Comparison of ENCODE assay signal across 9 cellular contexts in genomic region chr13:59458908-59459579, GRCh38.
DNase-seq lines count a peak whose midpoint lies in the region; ATAC-seq, FAIRE-seq and TF ChIP-seq lines count a peak whose summit lies in the region.
"Had no signal": no experiment of that assay in that cellular context is flagged by ENCODE, and none has a peak within 500 bp of the region (broad histone marks: within the 10 kb centered on the region; RNA-seq: fewer than 3 reads in every experiment).

No MANE protein-coding gene starts in this region.

- H3K27me3 Mint-ChIP-seq in stimulated activated memory B cell treated with anti-CD40 and anti-IgM and Interleukin-4, amounts not matched to agents 10 μg/mL and 1 μg/mL and 100 μg/mL, for 72 hours, result no peaks in the 10 kb centered on the region
- H3K27me3 Mint-ChIP-seq: activated CD4-positive, alpha-beta memory T cell treated with anti-CD3 and anti-CD28 coated beads, Interleukin-2, amount 10 ng/mL, durations not matched to agents 7 days and 5 days had no signal

- FAIRE-seq in HepG2 (lab: Jason Lieb, UNC), result no peak

- DNase-seq in HepG2 (ENCODE audit: low spot score), result no peak
- DNase-seq in astrocyte of the hippocampus (ENCODE audit: low read depth, low spot score), result peak; percentile 40
- DNase-seq in left kidney (ENCODE audit: low read depth, low spot score), result peak; percentile 71
- no peak for DNase-seq in ureter (ENCODE audit: low spot score)
- DNase-seq: activated CD4-positive, alpha-beta memory T cell treated with anti-CD3 and anti-CD28 coated beads, Interleukin-2, amount 10 ng/mL, durations not matched to agents 7 days and 5 days had no signal

- H3K4me2 ChIP-seq in HepG2 (ENCODE audit: low read depth, low read length), result no peak overlapping the region

- POLR2A ChIA-PET in HepG2 (lab: Yijun Ruan, JAX), result no interaction called here

- no peaks in the 10 kb centered on the region for H3K9me3 ChIP-seq in liver (ENCODE audit: control insufficient read depth in 4 of 4, low read length in 3 of 4)
- no peaks in the 10 kb centered on the region for H3K9me3 ChIP-seq in HepG2 (ENCODE audit: low read length)

- WGBS in liver, result 51% methylated on average over 9 of the region's 9 CpGs
- WGBS in HepG2 (ENCODE audit: low lambda C conversion rate), result 7% methylated on average over 9 of the region's 9 CpGs

- H3K27ac Mint-ChIP-seq in stimulated activated memory B cell treated with anti-CD40 and anti-IgM and Interleukin-4, amounts not matched to agents 10 μg/mL and 1 μg/mL and 100 μg/mL, for 72 hours, result no peak overlapping the region
- H3K27ac Mint-ChIP-seq: activated CD4-positive, alpha-beta memory T cell treated with anti-CD3 and anti-CD28 coated beads, Interleukin-2, amount 10 ng/mL, durations not matched to agents 7 days and 5 days had no signal

- CTCF ChIA-PET in HepG2 (lab: Yijun Ruan, JAX; ENCODE audit: low intra/inter-chr PET ratio, low total read pairs), result no interaction called here

- H3K27me3 ChIP-seq in liver (ENCODE audit: control insufficient read depth in 4 of 4, insufficient read depth in 4 of 4, low read length in 3 of 4), result peaks cover 0 to 5% (median 0%) of the 10 kb centered on the region in 4 donors
- H3K27me3 ChIP-seq in HepG2 (ENCODE audit: control insufficient read depth in 1 of 2, insufficient read depth in 2 of 2, low read length in 2 of 2), result no peaks in the 10 kb centered on the region

- no peak for TF ChIP-seq EP300 in HepG2 (IDR thresholded peaks at IDR 0.05; ENCODE audit: low read depth in 2 of 2, low read length in 2 of 2)
- no peak for TF ChIP-seq EP300 in HepG2 (CRISPR knock-in tag; IDR thresholded peaks at IDR 0.05; ENCODE audit: borderline replicate concordance)

- H3K9ac ChIP-seq in liver (ENCODE audit: low read depth in 1 of 2, low read length in 2 of 2), result no peak overlapping the region
- H3K9ac ChIP-seq in HepG2 (ENCODE audit: insufficient read depth, low read depth, low read length), result no peak overlapping the region

- in situ Hi-C loops in HepG2 (cut with HindIII; ENCODE audit: extremely low pct_ligation_motif_present, low pct_unique_long_range_greater_than_20kb), result no loop called here

- H3K36me3 ChIP-seq in liver (ENCODE audit: control insufficient read depth in 4 of 4, insufficient read depth in 3 of 4, low read depth in 1 of 4, low read length in 3 of 4), result no peaks in the 10 kb centered on the region
- H3K36me3 ChIP-seq in HepG2 (replicated peaks in 1 of 2; ENCODE audit: control insufficient read depth in 1 of 2, insufficient read depth in 2 of 2, low read length in 2 of 2), result no peaks in the 10 kb centered on the region

- TF ChIP-seq RAD21 in liver (IDR thresholded peaks at IDR 0.05), result peak in 1 of 2 donors; percentile 24
- no peak for TF ChIP-seq RAD21 in HepG2 (CRISPR knock-in tag; IDR thresholded peaks at IDR 0.05)

- ATAC-seq in HepG2 (no peak), GM19324 (IDR thresholded peaks at IDR 0.05; ENCODE audit: low FRiP score, unreplicated experiment) (no peak), HG02759 (IDR thresholded peaks at IDR 0.05; ENCODE audit: unreplicated experiment) (no peak)
- ATAC-seq in stimulated activated memory B cell treated with anti-CD40 and anti-IgM and Interleukin-4, amounts not matched to agents 10 μg/mL and 1 μg/mL and 100 μg/mL, for 72 hours, result no peak

- BruUV-seq in HepG2 (replicated peaks; lab: Mats Ljungman, UMichigan), result no TSS peak

- intact Hi-C loops in HepG2 (cut with micrococcal nuclease; ENCODE audit: unreplicated experiment), result no loop called here

- no peaks in the 10 kb centered on the region for H4K20me1 ChIP-seq in HepG2 (ENCODE audit: insufficient read depth, low read length)

- H3K27ac ChIP-seq in liver (ENCODE audit: low read depth in 1 of 2, low read length in 2 of 2), result no peak overlapping the region
- no peak overlapping the region for H3K27ac ChIP-seq in HepG2 (ENCODE audit: extremely low read length, insufficient read depth, low read length)

- no peak overlapping the region for H3K4me3 Mint-ChIP-seq in stimulated activated memory B cell treated with anti-CD40 and anti-IgM and Interleukin-4, amounts not matched to agents 10 μg/mL and 1 μg/mL and 100 μg/mL, for 72 hours
- H3K4me3 Mint-ChIP-seq: activated CD4-positive, alpha-beta memory T cell treated with anti-CD3 and anti-CD28 coated beads, Interleukin-2, amount 10 ng/mL, durations not matched to agents 7 days and 5 days had no signal

- no peak for TF ChIP-seq POLR2A in HepG2 (IDR thresholded peaks at IDR 0.05; ENCODE audit: insufficient read depth in 1 of 2, low read depth in 2 of 2, low read length in 2 of 2)

- no peak for TF ChIP-seq CTCF in liver (IDR thresholded peaks at IDR 0.05; ENCODE audit: low read depth, low read length, missing input control)
- TF ChIP-seq CTCF in HepG2 (CRISPR knock-in tag; IDR thresholded peaks at IDR 0.05), result no peak

- H3K4me3 ChIP-seq in liver (ENCODE audit: low read depth in 1 of 3, low read length in 3 of 3) (no peak overlapping the region), HepG2 (replicated peaks in 1 of 3; ENCODE audit: insufficient read depth in 1 of 3, low read depth in 2 of 3, low read length in 3 of 3) (no peak overlapping the region)

- H3K4me1 Mint-ChIP-seq in stimulated activated memory B cell treated with anti-CD40 and anti-IgM and Interleukin-4, amounts not matched to agents 10 μg/mL and 1 μg/mL and 100 μg/mL, for 72 hours, result no peaks in the 10 kb centered on the region
- H3K4me1 Mint-ChIP-seq: activated CD4-positive, alpha-beta memory T cell treated with anti-CD3 and anti-CD28 coated beads, Interleukin-2, amount 10 ng/mL, durations not matched to agents 7 days and 5 days had no signal

- H2AFZ ChIP-seq in HepG2 (ENCODE audit: low read length), result no peak overlapping the region

- no peaks in the 10 kb centered on the region for H3K79me2 ChIP-seq in HepG2 (ENCODE audit: insufficient read depth, low read length)

- H3K4me1 ChIP-seq in liver (ENCODE audit: control insufficient read depth in 4 of 4, insufficient read depth in 4 of 4, low read length in 3 of 4), result no peaks in the 10 kb centered on the region
- H3K4me1 ChIP-seq in HepG2 (ENCODE audit: insufficient read depth, low read length), result no peaks in the 10 kb centered on the region

- peaks cover 3% of the 10 kb centered on the region for H3K9me3 Mint-ChIP-seq in stimulated activated memory B cell treated with anti-CD40 and anti-IgM and Interleukin-4, amounts not matched to agents 10 μg/mL and 1 μg/mL and 100 μg/mL, for 72 hours
- H3K9me3 Mint-ChIP-seq: activated CD4-positive, alpha-beta memory T cell treated with anti-CD3 and anti-CD28 coated beads, Interleukin-2, amount 10 ng/mL, durations not matched to agents 7 days and 5 days had no signal

- no peaks in the 10 kb centered on the region for H3K36me3 Mint-ChIP-seq in stimulated activated memory B cell treated with anti-CD40 and anti-IgM and Interleukin-4, amounts not matched to agents 10 μg/mL and 1 μg/mL and 100 μg/mL, for 72 hours

TF ChIP-seq in liver, 16 proteins besides CTCF, POLR2A, EP300 and RAD21 (continues in another document):
- no peak for TF ChIP-seq REST (IDR thresholded peaks at IDR 0.05)
- no peak for TF ChIP-seq RXRA (IDR thresholded peaks at IDR 0.05)
- TF ChIP-seq FOXA1 (IDR thresholded peaks at IDR 0.05), result no peak

TF ChIP-seq in HepG2, 621 proteins besides CTCF, POLR2A, EP300 and RAD21 (continues in another document):
- TF ChIP-seq CCAR2 (optimal IDR thresholded peaks at IDR 0.05; ENCODE audit: low read depth, low read length) (no peak), ZNF142 (CRISPR knock-in tag; IDR thresholded peaks at IDR 0.05) (no peak), TBL1XR1 (IDR thresholded peaks at IDR 0.05; ENCODE audit: borderline replicate concordance, low read length, partially characterized antibody) (no peak), SMC3 (IDR thresholded peaks at IDR 0.05; ENCODE audit: low read length) (no peak), ZMYM2 (CRISPR knock-in tag; IDR thresholded peaks at IDR 0.05) (no peak), FOXJ3 (CRISPR knock-in tag; IDR thresholded peaks at IDR 0.05; ENCODE audit: borderline replicate concordance) (no peak), MEIS1 (CRISPR knock-in tag; IDR thresholded peaks at IDR 0.05; ENCODE audit: borderline replicate concordance) (no peak), SMYD3 (CRISPR knock-in tag; IDR thresholded peaks at IDR 0.05) (no peak), ZBTB42 (CRISPR knock-in tag; IDR thresholded peaks at IDR 0.05) (no peak)

Comparison
In these comparisons a context has a peak if more than half of its experiments do, and no peak if none do; other contexts are left out.
1. DNase-seq: peak in astrocyte of the hippocampus (single experiment) and left kidney (single experiment); none in HepG2 (single experiment) and ureter (single experiment).